1 cellular context compared by ENCODE assay signal in the genomic region with DNA sequence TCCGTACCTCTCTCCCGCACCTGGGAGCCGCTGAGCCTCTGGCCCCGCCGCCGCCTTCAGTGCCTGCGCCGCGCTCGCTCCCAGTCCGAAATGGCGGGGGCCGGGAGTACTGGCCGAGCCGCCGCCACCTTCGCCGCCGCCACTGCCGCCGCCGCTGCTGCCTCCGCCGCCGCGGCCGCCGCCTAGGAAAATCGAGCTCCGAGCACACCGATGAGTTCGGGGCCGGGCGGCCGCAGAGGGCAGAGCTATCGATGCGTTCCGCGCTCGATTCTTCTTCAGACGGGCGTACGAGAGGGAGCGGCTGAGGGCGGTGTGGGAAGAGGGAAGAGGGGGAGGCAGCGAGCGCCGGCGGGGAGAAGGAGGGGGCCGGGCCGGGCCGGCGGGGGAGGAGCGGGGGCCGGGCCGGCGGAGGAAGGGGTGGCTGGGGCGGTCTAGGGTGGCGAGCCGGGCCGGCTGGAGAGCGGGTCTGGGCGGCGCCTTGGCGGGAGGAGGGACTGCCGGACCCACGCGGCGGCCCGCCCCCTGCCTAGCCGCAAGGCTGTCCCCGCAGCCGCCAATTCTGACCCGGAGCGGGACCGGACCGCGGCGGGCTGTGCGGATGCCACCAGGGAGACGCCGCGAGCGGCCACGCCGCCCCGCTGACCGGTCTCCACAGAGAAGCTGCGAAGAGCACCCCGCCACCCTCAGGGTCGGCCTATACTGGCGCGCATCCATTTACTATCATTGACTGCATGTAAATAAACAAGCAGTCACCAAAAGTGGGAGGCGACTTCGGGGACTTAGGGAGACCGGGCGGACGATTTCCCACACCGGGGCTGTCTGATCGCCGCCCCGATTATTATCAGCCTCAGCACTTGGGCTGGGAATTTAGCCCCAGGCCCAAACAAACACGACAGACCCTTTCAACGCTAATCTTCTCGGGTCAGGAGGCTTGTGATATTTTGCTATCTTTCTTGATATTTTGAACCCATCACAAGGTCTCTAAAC.
TF ChIP-seq lines count a peak whose summit lies in the region.

TSS of gene KRAS (minus strand) at position 186 of the 987 bp plus-strand sequence.

TF ChIP-seq in K562, 482 proteins besides CTCF, POLR2A, EP300 and RAD21 (continued from another document and continues in another):
- TF ChIP-seq GATA2 (CRISPR knock-in tag; IDR thresholded peaks at IDR 0.05) (0 out of 2 replicates have a peak, but pooled peaks have one; percentile 29), ZBTB12 (CRISPR knock-in tag; IDR thresholded peaks at IDR 0.05) (no peak), USF2 (CRISPR knock-in tag; IDR thresholded peaks at IDR 0.05) (no peak), ZNF232 (CRISPR knock-in tag; IDR thresholded peaks at IDR 0.05) (no peak), KDM5B (IDR thresholded peaks at IDR 0.05; ENCODE audit: insufficient replicate concordance, low read depth, low read length) (peak; percentile 61), TRIM24 (IDR thresholded peaks at IDR 0.05) (peak in 1 of 2 experiments; percentile 51; a peak in 2 of 4 replicates), CREM (IDR thresholded peaks at IDR 0.05; ENCODE audit: low read depth) (peak; percentile 80), FUS (optimal IDR thresholded peaks at IDR 0.05; ENCODE audit: low read depth, low read length) (peak; percentile 67), SAFB2 (IDR thresholded peaks at IDR 0.05; ENCODE audit: borderline replicate concordance, low read depth, low read length, severe bottlenecking) (no peak), NONO (IDR thresholded peaks at IDR 0.05; ENCODE audit: low read depth in 2 of 2, low read length in 1 of 2) (peak; percentile 54 to 59; a peak in 1 of 4 replicates), KLF13 (tag; IDR thresholded peaks at IDR 0.05; ENCODE audit: borderline replicate concordance, low read depth) (0 out of 2 replicates have a peak, but pooled peaks have one; percentile 48), ZNF197 (CRISPR knock-in tag; IDR thresholded peaks at IDR 0.05; ENCODE audit: low read depth) (no peak), NCOA6 (IDR thresholded peaks at IDR 0.05) (peak; percentile 61; the same call in 1 of the 2 replicates), MAFK (IDR thresholded peaks at IDR 0.05; ENCODE audit: low read length) (no peak), POLR2AphosphoS5 (IDR thresholded peaks at IDR 0.05; ENCODE audit: control insufficient read depth, insufficient read depth, low read depth, low read length) (peak; percentile 64), BMI1 (IDR thresholded peaks at IDR 0.05; ENCODE audit: low read length) (no peak), TBP (optimal IDR thresholded peaks at IDR 0.05; ENCODE audit: low read depth, low read length) (peak; percentile 61), E2F3 (CRISPR knock-in tag; IDR thresholded peaks at IDR 0.05) (0 out of 2 replicates have a peak, but pooled peaks have one; percentile 33), ZNF217 (CRISPR knock-in tag; IDR thresholded peaks at IDR 0.05) (no peak), NEUROD1 (IDR thresholded peaks at IDR 0.05; ENCODE audit: borderline replicate concordance, low read depth, low read length, partially characterized antibody) (peak; percentile 20), ZBTB33 (CRISPR knock-in tag; IDR thresholded peaks at IDR 0.05) (0 out of 2 replicates have a peak, but pooled peaks have one; percentile 54), SP1 (CRISPR knock-in tag; IDR thresholded peaks at IDR 0.05) (peak; percentile 48), RBFOX2 (IDR thresholded peaks at IDR 0.05; ENCODE audit: low read depth, low read length) (peak; percentile 84), PHF20 (IDR thresholded peaks at IDR 0.05; ENCODE audit: partially characterized antibody) (peak; percentile 23), ZNF512 (tag; IDR thresholded peaks at IDR 0.05) (no peak), ZNF324 (CRISPR knock-in tag; IDR thresholded peaks at IDR 0.05) (no peak), FOXJ2 (tag; IDR thresholded peaks at IDR 0.05) (peak; percentile 92), JUN (IDR thresholded peaks at IDR 0.05; ENCODE audit: borderline replicate concordance, low read depth, low read length) (peak; percentile 9; the same call in 1 of the 2 replicates), JUN (CRISPR knock-in tag; IDR thresholded peaks at IDR 0.05; ENCODE audit: borderline replicate concordance) (no peak), HMBOX1 (IDR thresholded peaks at IDR 0.05) (no peak), MCM3 (IDR thresholded peaks at IDR 0.05) (no peak), ATF1 (CRISPR knock-in tag; IDR thresholded peaks at IDR 0.05) (peak; percentile 34; the same call in 1 of the 2 replicates), ATF1 (tag; IDR thresholded peaks at IDR 0.05) (peak; percentile 60; the same call in 1 of the 2 replicates), SAFB (IDR thresholded peaks at IDR 0.05; ENCODE audit: borderline replicate concordance, low read depth, low read length) (0 out of 2 replicates have a peak, but pooled peaks have one; percentile 32), ARHGAP35 (IDR thresholded peaks at IDR 0.05; ENCODE audit: partially characterized antibody) (no peak), HDAC2 (IDR thresholded peaks at IDR 0.05) (peak; percentile 51; the same call in 1 of the 2 replicates)
- TF ChIP-seq, protein P1, sequence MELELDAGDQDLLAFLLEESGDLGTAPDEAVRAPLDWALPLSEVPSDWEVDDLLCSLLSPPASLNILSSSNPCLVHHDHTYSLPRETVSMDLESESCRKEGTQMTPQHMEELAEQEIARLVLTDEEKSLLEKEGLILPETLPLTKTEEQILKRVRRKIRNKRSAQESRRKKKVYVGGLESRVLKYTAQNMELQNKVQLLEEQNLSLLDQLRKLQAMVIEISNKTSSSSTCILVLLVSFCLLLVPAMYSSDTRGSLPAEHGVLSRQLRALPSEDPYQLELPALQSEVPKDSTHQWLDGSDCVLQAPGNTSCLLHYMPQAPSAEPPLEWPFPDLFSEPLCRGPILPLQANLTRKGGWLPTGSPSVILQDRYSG (tag; conservative IDR thresholded peaks at IDR 0.05; ENCODE audit: low read depth): no peak
- TF ChIP-seq, protein P2, sequence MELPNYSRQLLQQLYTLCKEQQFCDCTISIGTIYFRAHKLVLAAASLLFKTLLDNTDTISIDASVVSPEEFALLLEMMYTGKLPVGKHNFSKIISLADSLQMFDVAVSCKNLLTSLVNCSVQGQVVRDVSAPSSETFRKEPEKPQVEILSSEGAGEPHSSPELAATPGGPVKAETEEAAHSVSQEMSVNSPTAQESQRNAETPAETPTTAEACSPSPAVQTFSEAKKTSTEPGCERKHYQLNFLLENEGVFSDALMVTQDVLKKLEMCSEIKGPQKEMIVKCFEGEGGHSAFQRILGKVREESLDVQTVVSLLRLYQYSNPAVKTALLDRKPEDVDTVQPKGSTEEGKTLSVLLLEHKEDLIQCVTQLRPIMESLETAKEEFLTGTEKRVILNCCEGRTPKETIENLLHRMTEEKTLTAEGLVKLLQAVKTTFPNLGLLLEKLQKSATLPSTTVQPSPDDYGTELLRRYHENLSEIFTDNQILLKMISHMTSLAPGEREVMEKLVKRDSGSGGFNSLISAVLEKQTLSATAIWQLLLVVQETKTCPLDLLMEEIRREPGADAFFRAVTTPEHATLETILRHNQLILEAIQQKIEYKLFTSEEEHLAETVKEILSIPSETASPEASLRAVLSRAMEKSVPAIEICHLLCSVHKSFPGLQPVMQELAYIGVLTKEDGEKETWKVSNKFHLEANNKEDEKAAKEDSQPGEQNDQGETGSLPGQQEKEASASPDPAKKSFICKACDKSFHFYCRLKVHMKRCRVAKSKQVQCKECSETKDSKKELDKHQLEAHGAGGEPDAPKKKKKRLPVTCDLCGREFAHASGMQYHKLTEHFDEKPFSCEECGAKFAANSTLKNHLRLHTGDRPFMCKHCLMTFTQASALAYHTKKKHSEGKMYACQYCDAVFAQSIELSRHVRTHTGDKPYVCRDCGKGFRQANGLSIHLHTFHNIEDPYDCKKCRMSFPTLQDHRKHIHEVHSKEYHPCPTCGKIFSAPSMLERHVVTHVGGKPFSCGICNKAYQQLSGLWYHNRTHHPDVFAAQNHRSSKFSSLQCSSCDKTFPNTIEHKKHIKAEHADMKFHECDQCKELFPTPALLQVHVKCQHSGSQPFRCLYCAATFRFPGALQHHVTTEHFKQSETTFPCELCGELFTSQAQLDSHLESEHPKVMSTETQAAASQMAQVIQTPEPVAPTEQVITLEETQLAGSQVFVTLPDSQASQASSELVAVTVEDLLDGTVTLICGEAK (IDR thresholded peaks at IDR 0.05): no peak
- TF ChIP-seq, protein P2 (CRISPR knock-in tag; IDR thresholded peaks at IDR 0.05): no peak
- TF ChIP-seq, protein P3, sequence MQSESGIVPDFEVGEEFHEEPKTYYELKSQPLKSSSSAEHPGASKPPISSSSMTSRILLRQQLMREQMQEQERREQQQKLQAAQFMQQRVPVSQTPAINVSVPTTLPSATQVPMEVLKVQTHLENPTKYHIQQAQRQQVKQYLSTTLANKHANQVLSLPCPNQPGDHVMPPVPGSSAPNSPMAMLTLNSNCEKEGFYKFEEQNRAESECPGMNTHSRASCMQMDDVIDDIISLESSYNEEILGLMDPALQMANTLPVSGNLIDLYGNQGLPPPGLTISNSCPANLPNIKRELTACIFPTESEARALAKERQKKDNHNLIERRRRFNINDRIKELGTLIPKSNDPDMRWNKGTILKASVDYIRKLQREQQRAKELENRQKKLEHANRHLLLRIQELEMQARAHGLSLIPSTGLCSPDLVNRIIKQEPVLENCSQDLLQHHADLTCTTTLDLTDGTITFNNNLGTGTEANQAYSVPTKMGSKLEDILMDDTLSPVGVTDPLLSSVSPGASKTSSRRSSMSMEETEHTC (IDR thresholded peaks at IDR 0.05): no peak
